ENCODE assay signal across 11 cellular contexts in genomic region chr18:60090170-60090569, GRCh38.
A peak's percentile ranks its signal among the peaks of the same experiment; 100 is the strongest.
DNase-seq lines count a peak whose midpoint lies in the region; ATAC-seq and TF ChIP-seq lines count a peak whose summit lies in the region.
"Had no signal": no experiment of that assay in that cellular context is flagged by ENCODE, and none has a peak within 500 bp of the region (broad histone marks: within the 10 kb centered on the region; RNA-seq: fewer than 3 reads in every experiment).

No MANE protein-coding gene starts in this region.

- H3K56ac ChIP-seq in H9 (ENCODE audit: insufficient read length, low read depth, low read length) = no peak overlapping the region

- H2BK12ac ChIP-seq in H9 (ENCODE audit: insufficient read length, low read depth, low read length) = no peak overlapping the region

- no peak overlapping the region for H2BK20ac ChIP-seq in H9 (ENCODE audit: low read depth, low read length, poor library complexity, severe bottlenecking)

- BruUV-seq in Calu3 (replicated peaks; lab: Mats Ljungman, UMichigan) = no TSS peak

- H3K4me3 Mint-ChIP-seq in H9 (no peak overlapping the region), Calu3 (ENCODE audit: low read depth, unreplicated experiment) (no peak overlapping the region)
- H3K4me3 Mint-ChIP-seq in stimulated activated memory B cell treated with anti-CD40 and anti-IgM and Interleukin-4, amounts not matched to agents 10 μg/mL and 1 μg/mL and 100 μg/mL, for 72 hours = no peak overlapping the region
- H3K4me3 Mint-ChIP-seq: activated naive CD4-positive, alpha-beta T cell treated with anti-CD3 and anti-CD28 coated beads for 36 hours had no signal

- no peak for DNase-seq in H9
- DNase-seq in NOMO-1 treated with DMSO at 0.1 percent for 48 hours (lab: John Stamatoyannopoulos, UW; ENCODE audit: unreplicated experiment) = peak; percentile 18
- no peak for DNase-seq in left lung
- DNase-seq in activated T-cell treated with anti-CD3 and anti-CD28 coated beads, Interleukin-2, amount 50 U/mL, for 48 hours = no peak
- no peak for DNase-seq in Calu3
- DNase-seq in activated CD4-positive, alpha-beta T cell treated with anti-CD3 and anti-CD28 coated beads for 48 hours = no peak
- DNase-seq: activated naive CD4-positive, alpha-beta T cell treated with anti-CD3 and anti-CD28 coated beads for 36 hours; NCI-H1930 had no signal

- H2BK5ac ChIP-seq in H9 (ENCODE audit: insufficient read length, low read length) = no peak overlapping the region

- no peak overlapping the region for H2BK120ac ChIP-seq in H9 (ENCODE audit: low read depth, low read length, poor library complexity, severe bottlenecking)

- ATAC-seq in GM18498 (IDR thresholded peaks at IDR 0.05; ENCODE audit: unreplicated experiment) (peak; percentile 74), left lung (peak; percentile 76)
- no peak for ATAC-seq in stimulated activated memory B cell treated with anti-CD40 and anti-IgM and Interleukin-4, amounts not matched to agents 10 μg/mL and 1 μg/mL and 100 μg/mL, for 72 hours
- ATAC-seq: right cardiac atrium had no signal

- no peaks in the 10 kb centered on the region for H3K79me1 ChIP-seq in H9 (ENCODE audit: insufficient read depth, low read depth, low read length, poor library complexity, severe bottlenecking)

- H3K9me3 Mint-ChIP-seq in H9 = peaks cover 5 to 7% of the 10 kb centered on the region in 2 experiments
- H3K9me3 Mint-ChIP-seq in Calu3 (ENCODE audit: low read depth, unreplicated experiment) = peaks cover 4% of the 10 kb centered on the region
- H3K9me3 Mint-ChIP-seq in stimulated activated memory B cell treated with anti-CD40 and anti-IgM and Interleukin-4, amounts not matched to agents 10 μg/mL and 1 μg/mL and 100 μg/mL, for 72 hours = peaks cover 6% of the 10 kb centered on the region

- H4K5ac ChIP-seq in H9 (ENCODE audit: insufficient read length, low read depth, low read length) = no peak overlapping the region

- no peak overlapping the region for H2AFZ ChIP-seq in H9 (ENCODE audit: low read length)

- H4K91ac ChIP-seq in H9 (ENCODE audit: insufficient read length, low read depth, low read length) = no peak overlapping the region

- H3K14ac ChIP-seq in H9 (ENCODE audit: insufficient read depth, low read length) = no peak overlapping the region

- TF ChIP-seq CTCF in H9 (conservative IDR thresholded peaks at IDR 0.05) (peak; percentile 58), left lung (IDR thresholded peaks at IDR 0.05) (no peak), Calu3 (IDR thresholded peaks at IDR 0.05; ENCODE audit: unreplicated experiment) (no peak)

- no peaks in the 10 kb centered on the region for H3K79me2 ChIP-seq in H9 (ENCODE audit: insufficient read depth, low read length)

- no peak overlapping the region for H3K27ac ChIP-seq in H9 (ENCODE audit: insufficient read length, low read depth, low read length)
- no peak overlapping the region for H3K27ac ChIP-seq in left lung

- H3T11ph ChIP-seq in H9 (ENCODE audit: low read length) = no peak overlapping the region

- H3K4ac ChIP-seq in H9 (ENCODE audit: low read depth, low read length) = no peak overlapping the region

- no peak overlapping the region for H4K8ac ChIP-seq in H9 (replicated peaks; ENCODE audit: insufficient read length, low read depth, low read length)

- no peaks in the 10 kb centered on the region for H3K27me3 ChIP-seq in H9 (ENCODE audit: insufficient read depth, low read length)
- H3K27me3 ChIP-seq in left lung = no peaks in the 10 kb centered on the region

- H3K27ac Mint-ChIP-seq in H9 = no peak overlapping the region
- H3K27ac Mint-ChIP-seq in Calu3 (ENCODE audit: unreplicated experiment) = no peak overlapping the region
- no peak overlapping the region for H3K27ac Mint-ChIP-seq in stimulated activated memory B cell treated with anti-CD40 and anti-IgM and Interleukin-4, amounts not matched to agents 10 μg/mL and 1 μg/mL and 100 μg/mL, for 72 hours
- H3K27ac Mint-ChIP-seq: activated naive CD4-positive, alpha-beta T cell treated with anti-CD3 and anti-CD28 coated beads for 36 hours had no signal

- intact Hi-C loops in left lung (cut with DNase I) = no loop called here
- intact Hi-C loops in Calu3 (cut with micrococcal nuclease; ENCODE audit: unreplicated experiment) = loop anchor here (1.0 kb wide), 1 partner anchor 324 kb away; no protein-coding TSS in a partner anchor

- H3K4me3 ChIP-seq in left lung = no peak overlapping the region

- no peak overlapping the region for H3K23ac ChIP-seq in H9 (ENCODE audit: insufficient read length, low read depth, low read length)

- no peaks in the 10 kb centered on the region for H4K20me1 ChIP-seq in H9 (ENCODE audit: control insufficient read depth, insufficient read depth, insufficient read length)

- no peaks in the 10 kb centered on the region for H3K4me1 ChIP-seq in H9 (ENCODE audit: insufficient read depth, low read length)
- H3K4me1 ChIP-seq in left lung = no peaks in the 10 kb centered on the region

- H2AK5ac ChIP-seq in H9 (ENCODE audit: insufficient read length, low read length) = no peak overlapping the region

- no peaks in the 10 kb centered on the region for H3K36me3 ChIP-seq in left lung

- peaks cover 0 to 6% (median 2%) of the 10 kb centered on the region in 3 experiments; a peak in 4 of 7 replicates for H3K36me3 Mint-ChIP-seq in H9 (ENCODE audit: insufficient read depth in 1 of 3, low read depth in 3 of 3)
- no peaks in the 10 kb centered on the region for H3K36me3 Mint-ChIP-seq in Calu3 (ENCODE audit: insufficient read depth, unreplicated experiment)
- no peaks in the 10 kb centered on the region for H3K36me3 Mint-ChIP-seq in stimulated activated memory B cell treated with anti-CD40 and anti-IgM and Interleukin-4, amounts not matched to agents 10 μg/mL and 1 μg/mL and 100 μg/mL, for 72 hours

- CTCF ChIA-PET in Calu3 (lab: Charles Lee) = interaction anchor here (0.9 kb wide), 1 partner anchor 324 kb away, joined by 3 read pairs; no protein-coding TSS in a partner anchor

- H3K18ac ChIP-seq in H9 (ENCODE audit: insufficient read length, low read depth, low read length) = no peak overlapping the region

- H3K27me3 Mint-ChIP-seq in H9 (ENCODE audit: low read depth) (no peaks in the 10 kb centered on the region), Calu3 (ENCODE audit: unreplicated experiment) (no peaks in the 10 kb centered on the region)
- H3K27me3 Mint-ChIP-seq in stimulated activated memory B cell treated with anti-CD40 and anti-IgM and Interleukin-4, amounts not matched to agents 10 μg/mL and 1 μg/mL and 100 μg/mL, for 72 hours = no peaks in the 10 kb centered on the region

- no peaks in the 10 kb centered on the region for H3K23me2 ChIP-seq in H9 (ENCODE audit: insufficient read length, low read depth, low read length, poor library complexity, severe bottlenecking)

- no peak overlapping the region for H2BK15ac ChIP-seq in H9 (ENCODE audit: low read depth, low read length)

- no peaks in the 10 kb centered on the region for H3K9me3 ChIP-seq in H9 (ENCODE audit: control insufficient read depth, low read depth, low read length)
- peaks cover 0 to 9% of the 10 kb centered on the region in 2 donors for H3K9me3 ChIP-seq in left lung

- H3K4me1 Mint-ChIP-seq in H9 = no peaks in the 10 kb centered on the region
- no peaks in the 10 kb centered on the region for H3K4me1 Mint-ChIP-seq in Calu3 (ENCODE audit: low read depth, unreplicated experiment)
- no peaks in the 10 kb centered on the region for H3K4me1 Mint-ChIP-seq in stimulated activated memory B cell treated with anti-CD40 and anti-IgM and Interleukin-4, amounts not matched to agents 10 μg/mL and 1 μg/mL and 100 μg/mL, for 72 hours

- no CpG with 5 or more reads among the region's 7 CpGs for whole genome bisulfite sequencing in H9 (ENCODE audit: extremely low coverage, insufficient read length, low lambda C conversion rate)

- no peak overlapping the region for H3K9ac ChIP-seq in H9 (ENCODE audit: extremely low read depth, insufficient read length, low read length)

- no peak overlapping the region for H3K4me2 ChIP-seq in H9 (ENCODE audit: insufficient read depth, insufficient read length, low read length)
